In the genomic region with DNA sequence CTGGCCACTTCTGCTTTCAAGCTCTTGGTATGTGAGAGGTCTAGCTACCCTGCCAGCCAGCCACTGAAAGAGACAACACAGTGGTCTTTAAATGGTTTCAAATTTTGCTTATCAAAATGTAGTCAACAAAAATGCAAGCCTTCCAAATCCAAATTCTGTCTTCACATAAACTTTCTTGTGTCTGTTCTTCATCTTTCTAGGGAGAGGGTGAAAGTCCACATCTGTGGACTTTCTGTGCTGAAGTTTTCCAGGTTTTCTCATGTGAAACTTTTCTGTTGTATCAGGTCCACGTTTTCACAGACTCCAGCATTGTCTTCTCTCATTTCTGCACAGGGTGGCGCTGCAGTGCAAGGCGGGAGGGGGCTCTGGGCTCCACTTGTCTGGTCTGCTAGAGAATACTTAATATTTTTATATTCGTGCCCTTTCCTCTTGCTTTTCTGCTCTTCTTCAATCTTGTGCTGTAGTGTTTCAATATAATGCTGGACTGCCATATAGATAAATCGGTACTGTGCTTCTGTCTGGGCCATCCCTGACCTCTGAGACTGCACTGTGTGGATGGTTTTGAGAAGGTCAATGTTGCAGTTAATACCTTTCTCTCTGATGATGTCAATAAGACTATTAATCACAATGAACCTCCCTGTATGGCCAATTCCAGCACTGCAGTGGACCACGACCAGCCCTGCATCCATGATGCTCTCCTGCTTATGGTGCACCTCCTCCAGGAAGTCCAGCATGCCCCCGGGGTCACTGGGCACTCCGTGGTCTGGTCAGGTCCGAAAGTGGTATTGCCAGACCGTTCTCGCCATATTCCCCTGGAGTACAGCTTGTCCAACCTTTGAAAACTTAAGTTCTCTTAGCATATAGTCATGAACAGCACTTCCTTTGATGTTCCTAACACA, we compare ENCODE assay signal across 8 cellular contexts.
A peak's percentile ranks its signal among the peaks of the same experiment; 100 is the strongest.
DNase-seq lines count a peak whose midpoint lies in the region; ATAC-seq and TF ChIP-seq lines count a peak whose summit lies in the region.

No MANE protein-coding gene starts in this region.

- H3K4me3 ChIP-seq in coronary artery (no peak overlapping the region), lung (no peak overlapping the region)

- no peaks in the 10 kb centered on the region for H3K36me3 ChIP-seq in lung (ENCODE audit: control insufficient read depth in 2 of 2, insufficient read depth in 2 of 2, low read length in 2 of 2)

- H3K27me3 ChIP-seq in lung (ENCODE audit: control insufficient read depth, insufficient read depth): no peaks in the 10 kb centered on the region

- no peak overlapping the region for H3K27ac ChIP-seq in coronary artery
- H3K27ac ChIP-seq in lung (ENCODE audit: low read depth in 1 of 2, low read length in 1 of 2): no peak overlapping the region

- ATAC-seq in GM19452 (IDR thresholded peaks at IDR 0.05; ENCODE audit: unreplicated experiment): peak; percentile 46
- no peak for ATAC-seq in lung (ENCODE audit: insufficient read depth, low FRiP score)
- ATAC-seq in GM18519 (IDR thresholded peaks at IDR 0.05; ENCODE audit: low FRiP score, unreplicated experiment): no peak

- TF ChIP-seq CTCF in coronary artery (IDR thresholded peaks at IDR 0.05): peak; percentile 35
- peak; percentile 61 for TF ChIP-seq CTCF in lung (IDR thresholded peaks at IDR 0.05; ENCODE audit: control extremely low read depth, extremely low read depth)

- H3K9me3 ChIP-seq in lung (ENCODE audit: control insufficient read depth in 2 of 2, insufficient read depth in 1 of 2, low read length in 1 of 2): no peaks in the 10 kb centered on the region

- peak; percentile 69 to 79 for DNase-seq in AML-193 (lab: John Stamatoyannopoulos, UW)
- DNase-seq in NCI-H2171 (lab: John Stamatoyannopoulos, UW): peak; percentile 1
- peak; percentile 84 for DNase-seq in activated CD4-positive, alpha-beta T cell treated with anti-CD3 and anti-CD28 coated beads for 48 hours
- no peak for DNase-seq in coronary artery (ENCODE audit: low spot score)
- DNase-seq in lung (ENCODE audit: low spot score): peak; percentile 58
- peak; percentile 87 for DNase-seq in stimulated activated CD8-positive, alpha-beta memory T cell treated with anti-CD3 and anti-CD28 coated beads, Interleukin-4, amount 100 ng/mL, for 48 hours

- 49 to 52% methylated on average over 11 of the region's 11 CpGs for WGBS in lung, 2 donors

- peaks cover 0 to 7% of the 10 kb centered on the region in 2 donors for H3K4me1 ChIP-seq in lung (ENCODE audit: control insufficient read depth in 2 of 2, insufficient read depth in 2 of 2, low read length in 2 of 2)
